Comparison of ENCODE assay signal across 16 cellular contexts in the genomic region with DNA sequence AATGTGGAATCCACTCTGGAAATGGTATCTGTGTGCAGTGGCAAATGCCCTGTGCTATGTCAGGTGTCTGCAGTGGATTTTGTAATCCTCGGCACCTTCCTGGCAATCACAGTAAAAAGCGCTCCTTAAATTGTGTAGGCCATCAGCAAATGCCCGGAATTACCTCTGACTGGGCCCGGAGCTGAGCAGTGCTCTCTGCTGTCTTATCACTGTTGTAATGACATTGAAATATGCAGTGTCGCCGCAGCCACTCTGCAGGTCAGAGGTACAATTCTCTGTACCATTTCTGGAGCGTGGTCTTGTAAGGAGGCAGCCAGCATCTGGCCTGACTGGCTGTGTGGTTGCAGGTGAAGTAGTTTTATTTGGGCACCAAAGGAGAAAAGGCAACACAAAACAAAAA.
DNase-seq lines count a peak whose midpoint lies in the region; ATAC-seq and TF ChIP-seq lines count a peak whose summit lies in the region.
"Had no signal": no experiment of that assay in that cellular context is flagged by ENCODE, and none has a peak within 500 bp of the region (broad histone marks: within the 10 kb centered on the region; RNA-seq: fewer than 3 reads in every experiment).

No MANE protein-coding gene starts in this region.

- TF ChIP-seq CTCF in SK-N-SH (IDR thresholded peaks at IDR 0.05) = no peak
- TF ChIP-seq CTCF in glutamatergic neuron (IDR thresholded peaks at IDR 0.05; ENCODE audit: partially characterized antibody, unreplicated experiment) = no peak
- TF ChIP-seq CTCF in nephron progenitor cell (IDR thresholded peaks at IDR 0.05) = no peak

- no peak for TF ChIP-seq EP300 in SK-N-SH (IDR thresholded peaks at IDR 0.05; ENCODE audit: borderline replicate concordance in 1 of 2, low read depth in 1 of 2, low read length in 1 of 2)

- no peak for ATAC-seq in SK-N-SH treated with all-trans-retinoic acid at 6 μM for 48 hours
- ATAC-seq: HCT116, HepG2 had no signal

- H3K9me2 ChIP-seq in SK-N-SH = no peaks in the 10 kb centered on the region

- peak overlapping the region; percentile 17 for H3K4me3 Mint-ChIP-seq in glutamatergic neuron (ENCODE audit: unreplicated experiment)
- H3K4me3 Mint-ChIP-seq in nephron progenitor cell = no peak overlapping the region
- H3K4me3 Mint-ChIP-seq: CD8-positive, alpha-beta memory T cell had no signal

- H3K27me3 Mint-ChIP-seq in glutamatergic neuron (ENCODE audit: unreplicated experiment) = peaks cover 12% of the 10 kb centered on the region
- peaks cover 14% of the 10 kb centered on the region for H3K27me3 Mint-ChIP-seq in nephron progenitor cell (ENCODE audit: low read depth, poor library complexity)

- H3K4me1 Mint-ChIP-seq in glutamatergic neuron (ENCODE audit: low read depth, unreplicated experiment) (peaks cover 73% of the 10 kb centered on the region), nephron progenitor cell (peaks cover 67% of the 10 kb centered on the region)
- H3K4me1 Mint-ChIP-seq: CD8-positive, alpha-beta memory T cell had no signal

- WGBS in SK-N-SH (ENCODE audit: low lambda C conversion rate) = 44% methylated on average over 7 of the region's 7 CpGs

- H3K9me3 Mint-ChIP-seq in glutamatergic neuron (ENCODE audit: unreplicated experiment) = peaks cover 11% of the 10 kb centered on the region
- no peaks in the 10 kb centered on the region for H3K9me3 Mint-ChIP-seq in nephron progenitor cell

- no peak overlapping the region for H3K4me2 ChIP-seq in SK-N-SH
- H3K4me2 ChIP-seq: BLaER1 had no signal

- no peak overlapping the region for H3K9ac ChIP-seq in SK-N-SH
- H3K9ac ChIP-seq: BLaER1 had no signal

- H4K20me1 ChIP-seq in SK-N-SH (ENCODE audit: insufficient read depth) = no peaks in the 10 kb centered on the region
- H4K20me1 ChIP-seq: BLaER1 had no signal

- no peaks in the 10 kb centered on the region for H3K36me3 ChIP-seq in SK-N-SH (replicated peaks in 1 of 2; ENCODE audit: control insufficient read depth in 1 of 2, insufficient read depth in 2 of 2, low read length in 1 of 2)
- H3K36me3 ChIP-seq: BLaER1 had no signal

- no peaks in the 10 kb centered on the region for H3K79me2 ChIP-seq in SK-N-SH (ENCODE audit: insufficient read depth)

- POLR2A ChIA-PET in SK-N-SH (lab: Yijun Ruan, JAX) = no interaction called here

- CTCF ChIA-PET in SK-N-SH (lab: Yijun Ruan, JAX) = interaction anchor here (0.7 to 2.7 kb wide), 5 partner anchors 13 to 1740 kb away, joined by 3 to 9 read pairs (median 4); no protein-coding TSS in a partner anchor

- H3K4me3 ChIP-seq in SK-N-SH (ENCODE audit: low read depth in 2 of 2, low read length in 1 of 2) = no peak overlapping the region
- H3K4me3 ChIP-seq: BLaER1 had no signal

- H3K27me3 ChIP-seq in SK-N-SH (ENCODE audit: insufficient read depth) = no peaks in the 10 kb centered on the region

- H3K27ac ChIP-seq in SK-N-SH (ENCODE audit: low read depth in 2 of 2, low read length in 1 of 2) = no peak overlapping the region
- H3K27ac ChIP-seq: 22Rv1, BLaER1 had no signal

- H2AFZ ChIP-seq in SK-N-SH (ENCODE audit: low read depth) = no peak overlapping the region

- peaks cover 0 to 9% of the 10 kb centered on the region in 2 experiments; a peak in 1 of 4 replicates for H3K4me1 ChIP-seq in SK-N-SH (ENCODE audit: control insufficient read depth in 1 of 2, insufficient read depth in 2 of 2, low read depth in 1 of 2, low read length in 1 of 2)
- H3K4me1 ChIP-seq: Caco-2 had no signal

- DNase-seq in SK-N-SH (peak; percentile 30), glutamatergic neuron (no peak), nephron progenitor cell (no peak), NCI-H2171 treated with DMSO at 0.1 percent for 48 hours (lab: John Stamatoyannopoulos, UW) (no peak), hippocampal formation (lab: John Stamatoyannopoulos, UW) (no peak), 8988T (no peak)
- DNase-seq: AML-193; Caco-2; CD8-positive, alpha-beta memory T cell; DND-41; GDM1 had no signal

- no peaks in the 10 kb centered on the region for H3F3A ChIP-seq in SK-N-SH (replicated peaks; ENCODE audit: insufficient read depth)

- peak overlapping the region; percentile 69 for H3K27ac Mint-ChIP-seq in glutamatergic neuron (ENCODE audit: unreplicated experiment)
- H3K27ac Mint-ChIP-seq in nephron progenitor cell = peak overlapping the region; percentile 41
- H3K27ac Mint-ChIP-seq: CD8-positive, alpha-beta memory T cell had no signal

- H3K36me3 Mint-ChIP-seq in glutamatergic neuron (ENCODE audit: unreplicated experiment) (no peaks in the 10 kb centered on the region), nephron progenitor cell (ENCODE audit: low read depth) (no peaks in the 10 kb centered on the region)
- H3K36me3 Mint-ChIP-seq: CD8-positive, alpha-beta memory T cell had no signal

- TF ChIP-seq RAD21 in SK-N-SH (IDR thresholded peaks at IDR 0.05; ENCODE audit: low read length) = no peak

- H3K9me3 ChIP-seq in SK-N-SH = no peaks in the 10 kb centered on the region; the same call in 1 of the 2 replicates
- H3K9me3 ChIP-seq: BLaER1, Caco-2 had no signal

TF ChIP-seq in SK-N-SH, 30 proteins besides CTCF, POLR2A, EP300 and RAD21 (continues in another document):
- TF ChIP-seq NFIC (IDR thresholded peaks at IDR 0.05; ENCODE audit: borderline replicate concordance) (no peak), JUND (IDR thresholded peaks at IDR 0.05) (no peak), YY1 (IDR thresholded peaks at IDR 0.05; ENCODE audit: low read depth) (no peak), SMC3 (IDR thresholded peaks at IDR 0.05; ENCODE audit: low read depth, low read length) (no peak)
- TF ChIP-seq, protein P1, sequence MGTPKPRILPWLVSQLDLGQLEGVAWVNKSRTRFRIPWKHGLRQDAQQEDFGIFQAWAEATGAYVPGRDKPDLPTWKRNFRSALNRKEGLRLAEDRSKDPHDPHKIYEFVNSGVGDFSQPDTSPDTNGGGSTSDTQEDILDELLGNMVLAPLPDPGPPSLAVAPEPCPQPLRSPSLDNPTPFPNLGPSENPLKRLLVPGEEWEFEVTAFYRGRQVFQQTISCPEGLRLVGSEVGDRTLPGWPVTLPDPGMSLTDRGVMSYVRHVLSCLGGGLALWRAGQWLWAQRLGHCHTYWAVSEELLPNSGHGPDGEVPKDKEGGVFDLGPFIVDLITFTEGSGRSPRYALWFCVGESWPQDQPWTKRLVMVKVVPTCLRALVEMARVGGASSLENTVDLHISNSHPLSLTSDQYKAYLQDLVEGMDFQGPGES (IDR thresholded peaks at IDR 0.05; ENCODE audit: low read depth, low read length) = no peak

TF ChIP-seq in SK-N-SH treated with all-trans-retinoic acid at 6 μM for 48 hours, 23 proteins besides CTCF, POLR2A, EP300 and RAD21 (continues in another document):
- TF ChIP-seq ZC3H10 (CRISPR knock-in tag; IDR thresholded peaks at IDR 0.05) (no peak), ZNF8 (CRISPR knock-in tag; IDR thresholded peaks at IDR 0.05) (no peak), ESRRG (CRISPR knock-in tag; IDR thresholded peaks at IDR 0.05) (no peak), CSDC2 (CRISPR knock-in tag; IDR thresholded peaks at IDR 0.05) (no peak), ARNTL (CRISPR knock-in tag; IDR thresholded peaks at IDR 0.05; ENCODE audit: borderline replicate concordance, low read depth) (no peak), TOX (CRISPR knock-in tag; IDR thresholded peaks at IDR 0.05; ENCODE audit: borderline replicate concordance) (no peak), SNAI2 (CRISPR knock-in tag; IDR thresholded peaks at IDR 0.05) (no peak), ISL1 (CRISPR knock-in tag; IDR thresholded peaks at IDR 0.05) (no peak), ZNF565 (CRISPR knock-in tag; conservative IDR thresholded peaks at IDR 0.05; ENCODE audit: low read depth) (no peak), RARB (CRISPR knock-in tag; IDR thresholded peaks at IDR 0.05) (no peak), TCF4 (CRISPR knock-in tag; IDR thresholded peaks at IDR 0.05; ENCODE audit: borderline replicate concordance) (no peak), GLIS3 (CRISPR knock-in tag; IDR thresholded peaks at IDR 0.05) (no peak), ZNF70 (CRISPR knock-in tag; IDR thresholded peaks at IDR 0.05) (no peak)
- TF ChIP-seq, protein P2, sequence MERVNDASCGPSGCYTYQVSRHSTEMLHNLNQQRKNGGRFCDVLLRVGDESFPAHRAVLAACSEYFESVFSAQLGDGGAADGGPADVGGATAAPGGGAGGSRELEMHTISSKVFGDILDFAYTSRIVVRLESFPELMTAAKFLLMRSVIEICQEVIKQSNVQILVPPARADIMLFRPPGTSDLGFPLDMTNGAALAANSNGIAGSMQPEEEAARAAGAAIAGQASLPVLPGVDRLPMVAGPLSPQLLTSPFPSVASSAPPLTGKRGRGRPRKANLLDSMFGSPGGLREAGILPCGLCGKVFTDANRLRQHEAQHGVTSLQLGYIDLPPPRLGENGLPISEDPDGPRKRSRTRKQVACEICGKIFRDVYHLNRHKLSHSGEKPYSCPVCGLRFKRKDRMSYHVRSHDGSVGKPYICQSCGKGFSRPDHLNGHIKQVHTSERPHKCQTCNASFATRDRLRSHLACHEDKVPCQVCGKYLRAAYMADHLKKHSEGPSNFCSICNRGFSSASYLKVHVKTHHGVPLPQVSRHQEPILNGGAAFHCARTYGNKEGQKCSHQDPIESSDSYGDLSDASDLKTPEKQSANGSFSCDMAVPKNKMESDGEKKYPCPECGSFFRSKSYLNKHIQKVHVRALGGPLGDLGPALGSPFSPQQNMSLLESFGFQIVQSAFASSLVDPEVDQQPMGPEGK (CRISPR knock-in tag; IDR thresholded peaks at IDR 0.05; ENCODE audit: borderline replicate concordance) = no peak
- TF ChIP-seq, protein P3, sequence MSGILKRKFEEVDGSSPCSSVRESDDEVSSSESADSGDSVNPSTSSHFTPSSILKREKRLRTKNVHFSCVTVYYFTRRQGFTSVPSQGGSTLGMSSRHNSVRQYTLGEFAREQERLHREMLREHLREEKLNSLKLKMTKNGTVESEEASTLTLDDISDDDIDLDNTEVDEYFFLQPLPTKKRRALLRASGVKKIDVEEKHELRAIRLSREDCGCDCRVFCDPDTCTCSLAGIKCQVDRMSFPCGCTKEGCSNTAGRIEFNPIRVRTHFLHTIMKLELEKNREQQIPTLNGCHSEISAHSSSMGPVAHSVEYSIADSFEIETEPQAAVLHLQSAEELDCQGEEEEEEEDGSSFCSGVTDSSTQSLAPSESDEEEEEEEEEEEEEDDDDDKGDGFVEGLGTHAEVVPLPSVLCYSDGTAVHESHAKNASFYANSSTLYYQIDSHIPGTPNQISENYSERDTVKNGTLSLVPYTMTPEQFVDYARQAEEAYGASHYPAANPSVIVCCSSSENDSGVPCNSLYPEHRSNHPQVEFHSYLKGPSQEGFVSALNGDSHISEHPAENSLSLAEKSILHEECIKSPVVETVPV (CRISPR knock-in tag; IDR thresholded peaks at IDR 0.05) = no peak
